1 cellular context compared by ENCODE assay signal in the genomic region with DNA sequence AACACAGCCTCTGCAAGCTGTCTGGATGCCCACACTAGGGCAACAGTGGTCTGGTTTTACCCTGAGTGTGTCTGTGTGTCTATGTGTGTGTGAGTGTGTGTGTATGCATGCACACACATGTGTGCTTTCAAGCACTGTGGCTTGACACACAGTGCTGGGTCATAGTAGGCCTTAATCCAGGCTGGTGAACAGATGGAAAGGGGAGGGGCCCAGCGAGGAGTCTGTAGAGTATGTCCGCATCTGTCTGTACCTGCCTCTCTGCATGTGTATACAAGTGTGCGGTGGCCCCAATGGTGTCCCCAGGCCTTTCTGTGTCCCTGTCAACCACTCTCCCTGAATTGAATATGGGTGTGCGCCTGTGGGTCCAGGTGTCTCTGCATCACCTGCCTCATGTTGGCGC.
TF ChIP-seq lines count a peak whose summit lies in the region.

No MANE protein-coding gene starts in this region.

TF ChIP-seq in GM23338, 12 proteins besides CTCF, POLR2A, EP300 and RAD21 (continued from another document):
- TF ChIP-seq, protein P1, sequence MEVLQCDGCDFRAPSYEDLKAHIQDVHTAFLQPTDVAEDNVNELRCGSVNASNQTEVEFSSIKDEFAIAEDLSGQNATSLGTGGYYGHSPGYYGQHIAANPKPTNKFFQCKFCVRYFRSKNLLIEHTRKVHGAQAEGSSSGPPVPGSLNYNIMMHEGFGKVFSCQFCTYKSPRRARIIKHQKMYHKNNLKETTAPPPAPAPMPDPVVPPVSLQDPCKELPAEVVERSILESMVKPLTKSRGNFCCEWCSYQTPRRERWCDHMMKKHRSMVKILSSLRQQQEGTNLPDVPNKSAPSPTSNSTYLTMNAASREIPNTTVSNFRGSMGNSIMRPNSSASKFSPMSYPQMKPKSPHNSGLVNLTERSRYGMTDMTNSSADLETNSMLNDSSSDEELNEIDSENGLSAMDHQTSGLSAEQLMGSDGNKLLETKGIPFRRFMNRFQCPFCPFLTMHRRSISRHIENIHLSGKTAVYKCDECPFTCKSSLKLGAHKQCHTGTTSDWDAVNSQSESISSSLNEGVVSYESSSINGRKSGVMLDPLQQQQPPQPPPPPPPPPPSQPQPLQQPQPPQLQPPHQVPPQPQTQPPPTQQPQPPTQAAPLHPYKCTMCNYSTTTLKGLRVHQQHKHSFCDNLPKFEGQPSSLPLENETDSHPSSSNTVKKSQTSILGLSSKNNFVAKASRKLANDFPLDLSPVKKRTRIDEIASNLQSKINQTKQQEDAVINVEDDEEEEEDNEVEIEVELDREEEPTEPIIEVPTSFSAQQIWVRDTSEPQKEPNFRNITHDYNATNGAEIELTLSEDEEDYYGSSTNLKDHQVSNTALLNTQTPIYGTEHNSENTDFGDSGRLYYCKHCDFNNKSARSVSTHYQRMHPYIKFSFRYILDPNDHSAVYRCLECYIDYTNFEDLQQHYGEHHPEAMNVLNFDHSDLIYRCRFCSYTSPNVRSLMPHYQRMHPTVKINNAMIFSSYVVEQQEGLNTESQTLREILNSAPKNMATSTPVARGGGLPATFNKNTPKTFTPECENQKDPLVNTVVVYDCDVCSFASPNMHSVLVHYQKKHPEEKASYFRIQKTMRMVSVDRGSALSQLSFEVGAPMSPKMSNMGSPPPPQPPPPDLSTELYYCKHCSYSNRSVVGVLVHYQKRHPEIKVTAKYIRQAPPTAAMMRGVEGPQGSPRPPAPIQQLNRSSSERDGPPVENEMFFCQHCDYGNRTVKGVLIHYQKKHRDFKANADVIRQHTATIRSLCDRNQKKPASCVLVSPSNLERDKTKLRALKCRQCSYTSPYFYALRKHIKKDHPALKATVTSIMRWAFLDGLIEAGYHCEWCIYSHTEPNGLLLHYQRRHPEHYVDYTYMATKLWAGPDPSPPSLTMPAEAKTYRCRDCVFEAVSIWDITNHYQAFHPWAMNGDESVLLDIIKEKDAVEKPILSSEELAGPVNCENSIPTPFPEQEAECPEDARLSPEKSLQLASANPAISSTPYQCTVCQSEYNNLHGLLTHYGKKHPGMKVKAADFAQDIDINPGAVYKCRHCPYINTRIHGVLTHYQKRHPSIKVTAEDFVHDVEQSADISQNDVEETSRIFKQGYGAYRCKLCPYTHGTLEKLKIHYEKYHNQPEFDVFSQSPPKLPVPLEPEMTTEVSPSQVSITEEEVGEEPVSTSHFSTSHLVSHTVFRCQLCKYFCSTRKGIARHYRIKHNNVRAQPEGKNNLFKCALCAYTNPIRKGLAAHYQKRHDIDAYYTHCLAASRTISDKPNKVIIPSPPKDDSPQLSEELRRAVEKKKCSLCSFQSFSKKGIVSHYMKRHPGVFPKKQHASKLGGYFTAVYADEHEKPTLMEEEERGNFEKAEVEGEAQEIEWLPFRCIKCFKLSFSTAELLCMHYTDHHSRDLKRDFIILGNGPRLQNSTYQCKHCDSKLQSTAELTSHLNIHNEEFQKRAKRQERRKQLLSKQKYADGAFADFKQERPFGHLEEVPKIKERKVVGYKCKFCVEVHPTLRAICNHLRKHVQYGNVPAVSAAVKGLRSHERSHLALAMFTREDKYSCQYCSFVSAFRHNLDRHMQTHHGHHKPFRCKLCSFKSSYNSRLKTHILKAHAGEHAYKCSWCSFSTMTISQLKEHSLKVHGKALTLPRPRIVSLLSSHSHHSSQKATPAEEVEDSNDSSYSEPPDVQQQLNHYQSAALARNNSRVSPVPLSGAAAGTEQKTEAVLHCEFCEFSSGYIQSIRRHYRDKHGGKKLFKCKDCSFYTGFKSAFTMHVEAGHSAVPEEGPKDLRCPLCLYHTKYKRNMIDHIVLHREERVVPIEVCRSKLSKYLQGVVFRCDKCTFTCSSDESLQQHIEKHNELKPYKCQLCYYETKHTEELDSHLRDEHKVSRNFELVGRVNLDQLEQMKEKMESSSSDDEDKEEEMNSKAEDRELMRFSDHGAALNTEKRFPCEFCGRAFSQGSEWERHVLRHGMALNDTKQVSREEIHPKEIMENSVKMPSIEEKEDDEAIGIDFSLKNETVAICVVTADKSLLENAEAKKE (CRISPR knock-in tag; IDR thresholded peaks at IDR 0.05), result no peak
- no peak for TF ChIP-seq EZH2phosphoT487 (IDR thresholded peaks at IDR 0.05; ENCODE audit: unreplicated experiment)
- TF ChIP-seq EZH2 (IDR thresholded peaks at IDR 0.05; ENCODE audit: low read depth, unreplicated experiment), result no peak
